ENCODE assay signal across 29 cellular contexts in genomic region chr3:4647411-4647810, GRCh38.
"Had no signal": no experiment of that assay in that cellular context is flagged by ENCODE, and none has a peak within 500 bp of the region (broad histone marks: within the 10 kb centered on the region; RNA-seq: fewer than 3 reads in every experiment).

No MANE protein-coding gene starts in this region.

- H3K9me3 Mint-ChIP-seq: natural killer cell treated with Interleukin-12 subunit alpha and Interleukin-12 subunit beta and Interleukin-15 and Interleukin-18, amount 100 ng/mL, for 72 hours; nephron progenitor cell; neural crest cell; stimulated activated effector memory CD8-positive, alpha-beta T cell treated with anti-CD3 and anti-CD28 coated beads, Interleukin-12 subunit alpha, Interleukin-12 subunit beta, amount 100 ng/mL, for 72 hours; stimulated activated naive B cell treated with anti-CD40 and anti-IgM and Interleukin-4, amounts not matched to agents 10 μg/mL and 1 μg/mL and 100 μg/mL, for 72 hours; stimulated activated naive CD8-positive, alpha-beta T cell treated with anti-CD3 and anti-CD28 coated beads, Interleukin-15, Interleukin-2, amounts not matched to agents 100 ng/mL and 50 ng/mL, for 24 hours had no signal

- DNase-seq: nephron progenitor cell; nucleus accumbens; posterior cingulate gyrus; psoas muscle; right cardiac atrium; right lobe of liver; sigmoid colon; small intestine; stimulated activated CD4-positive, alpha-beta T cell treated with anti-CD3 and anti-CD28 coated beads, Interleukin-15, amount 100 ng/mL, for 24 hours; stimulated activated CD4-positive, alpha-beta T cell treated with anti-CD3 and anti-CD28 coated beads, Interleukin-2, amount 100 ng/mL, for 24 hours; stimulated activated CD4-positive, alpha-beta T cell treated with anti-CD3 and anti-CD28 coated beads, Interleukin-2, amount 100 ng/mL, for 48 hours; stimulated activated CD4-positive, alpha-beta T cell treated with anti-CD3 and anti-CD28 coated beads, Interleukin-4, amount 100 ng/mL, for 24 hours; stimulated activated naive B cell treated with anti-CD40 and anti-IgM and Interleukin-4, amounts not matched to agents 10 μg/mL and 1 μg/mL and 100 μg/mL, for 72 hours; stimulated activated naive CD4-positive, alpha-beta T cell treated with Interleukin-2 at 50 U/mL for 16 hours; stomach; thyroid gland; trophoblast cell; upper lobe of left lung had no signal

- H3K27ac ChIP-seq: neutrophil, parathyroid adenoma, psoas muscle, right lobe of liver, sigmoid colon, stomach, thoracic aorta, tibial nerve, upper lobe of left lung, vagina had no signal

- H3K9ac ChIP-seq: parathyroid adenoma had no signal

- H2AFZ ChIP-seq: parathyroid adenoma had no signal

- H3K4me3 ChIP-seq: psoas muscle, right lobe of liver, sigmoid colon, stomach, thoracic aorta, thyroid gland, tibial nerve, upper lobe of left lung, vagina had no signal

- H3K9me3 ChIP-seq: neutrophil, psoas muscle, right lobe of liver, sigmoid colon, stomach, thoracic aorta, thyroid gland, upper lobe of left lung, vagina had no signal

- FAIRE-seq: small intestine, urothelium cell line had no signal

- H3K4me3 Mint-ChIP-seq: natural killer cell treated with Interleukin-12 subunit alpha and Interleukin-12 subunit beta and Interleukin-15 and Interleukin-18, amount 100 ng/mL, for 72 hours; nephron progenitor cell; neural crest cell; stimulated activated effector memory CD8-positive, alpha-beta T cell treated with anti-CD3 and anti-CD28 coated beads, Interleukin-12 subunit alpha, Interleukin-12 subunit beta, amount 100 ng/mL, for 72 hours; stimulated activated naive B cell treated with anti-CD40 and anti-IgM and Interleukin-4, amounts not matched to agents 10 μg/mL and 1 μg/mL and 100 μg/mL, for 72 hours; stimulated activated naive CD8-positive, alpha-beta T cell treated with anti-CD3 and anti-CD28 coated beads, Interleukin-15, Interleukin-2, amounts not matched to agents 100 ng/mL and 50 ng/mL, for 24 hours had no signal

- ATAC-seq: natural killer cell treated with Interleukin-12 subunit alpha and Interleukin-12 subunit beta and Interleukin-15 and Interleukin-18, amount 100 ng/mL, for 72 hours; psoas muscle; right cardiac atrium; right lobe of liver; stimulated activated effector memory CD8-positive, alpha-beta T cell treated with anti-CD3 and anti-CD28 coated beads, Interleukin-12 subunit alpha, Interleukin-12 subunit beta, amount 100 ng/mL, for 72 hours; stimulated activated naive B cell treated with anti-CD40 and anti-IgM and Interleukin-4, amounts not matched to agents 10 μg/mL and 1 μg/mL and 100 μg/mL, for 72 hours had no signal

- H3K4me1 ChIP-seq: parathyroid adenoma, psoas muscle, right lobe of liver, sigmoid colon, tibial nerve, upper lobe of left lung, vagina had no signal

- H3K79me2 ChIP-seq: parathyroid adenoma had no signal

- H3K27me3 Mint-ChIP-seq: natural killer cell treated with Interleukin-12 subunit alpha and Interleukin-12 subunit beta and Interleukin-15 and Interleukin-18, amount 100 ng/mL, for 72 hours; progenitor cell of endocrine pancreas; stimulated activated naive B cell treated with anti-CD40 and anti-IgM and Interleukin-4, amounts not matched to agents 10 μg/mL and 1 μg/mL and 100 μg/mL, for 72 hours; stimulated activated naive CD8-positive, alpha-beta T cell treated with anti-CD3 and anti-CD28 coated beads, Interleukin-15, Interleukin-2, amounts not matched to agents 100 ng/mL and 50 ng/mL, for 24 hours had no signal

- H3K27ac Mint-ChIP-seq: natural killer cell treated with Interleukin-12 subunit alpha and Interleukin-12 subunit beta and Interleukin-15 and Interleukin-18, amount 100 ng/mL, for 72 hours; progenitor cell of endocrine pancreas; stimulated activated effector memory CD8-positive, alpha-beta T cell treated with anti-CD3 and anti-CD28 coated beads, Interleukin-12 subunit alpha, Interleukin-12 subunit beta, amount 100 ng/mL, for 72 hours; stimulated activated naive CD8-positive, alpha-beta T cell treated with anti-CD3 and anti-CD28 coated beads, Interleukin-15, Interleukin-2, amounts not matched to agents 100 ng/mL and 50 ng/mL, for 24 hours had no signal

- H3K27me3 ChIP-seq: neutrophil, right lobe of liver, sigmoid colon, stomach, thyroid gland, tibial nerve, upper lobe of left lung, vagina had no signal

- H3K4me1 Mint-ChIP-seq: neural crest cell had no signal
